Comparison of ENCODE assay signal across 23 cellular contexts in genomic region chr7:55427800-55428199, GRCh38.
A peak's percentile ranks its signal among the peaks of the same experiment; 100 is the strongest.
DNase-seq lines count a peak whose midpoint lies in the region; ATAC-seq and TF ChIP-seq lines count a peak whose summit lies in the region.
"Had no signal": no experiment of that assay in that cellular context is flagged by ENCODE, and none has a peak within 500 bp of the region (broad histone marks: within the 10 kb centered on the region; RNA-seq: fewer than 3 reads in every experiment).

No MANE protein-coding gene starts in this region.

- H3K27ac ChIP-seq in mesendoderm (ENCODE audit: low read depth, low read length), result no peak overlapping the region
- H3K27ac ChIP-seq in vagina, result peak overlapping the region; percentile 62
- no peak overlapping the region for H3K27ac ChIP-seq in ascending aorta
- no peak overlapping the region for H3K27ac ChIP-seq in caudate nucleus (ENCODE audit: low read depth, low read length)
- no peak overlapping the region for H3K27ac ChIP-seq in colonic mucosa
- H3K27ac ChIP-seq: hepatocyte, tibial nerve, VCaP had no signal

- no peak overlapping the region for H3K4me3 ChIP-seq in mesendoderm (ENCODE audit: low read length)
- H3K4me3 ChIP-seq in vagina, result peak overlapping the region in 1 of 2 donors; percentile 6
- H3K4me3 ChIP-seq in ascending aorta, result no peak overlapping the region
- no peak overlapping the region for H3K4me3 ChIP-seq in colonic mucosa
- H3K4me3 ChIP-seq: hepatocyte, tibial nerve had no signal

- H3K36me3 ChIP-seq in mesendoderm (ENCODE audit: control insufficient read depth, insufficient read depth, low read length) (peaks cover 2% of the 10 kb centered on the region), vagina (peaks cover 0 to 12% of the 10 kb centered on the region in 2 donors), ascending aorta (peaks cover 7 to 15% of the 10 kb centered on the region in 2 donors), colonic mucosa (peaks cover 4% of the 10 kb centered on the region)

- TF ChIP-seq POLR2A in vagina (IDR thresholded peaks at IDR 0.05), result no peak

- H2BK5ac ChIP-seq in mesendoderm (ENCODE audit: low read length), result no peak overlapping the region

- no peaks in the 10 kb centered on the region for H3K79me1 ChIP-seq in mesendoderm (ENCODE audit: low read length)

- TF ChIP-seq CTCF in vagina (IDR thresholded peaks at IDR 0.05) (no peak), ascending aorta (IDR thresholded peaks at IDR 0.05) (no peak), colonic mucosa (IDR thresholded peaks at IDR 0.05) (no peak)

- H3K36me3 Mint-ChIP-seq in stimulated activated naive CD8-positive, alpha-beta T cell treated with anti-CD3 and anti-CD28 coated beads, Interleukin-15, Interleukin-2, amounts not matched to agents 100 ng/mL and 50 ng/mL, for 24 hours (ENCODE audit: low read depth), result peaks cover 35% of the 10 kb centered on the region

- H2BK15ac ChIP-seq in mesendoderm (replicated peaks; ENCODE audit: low read depth), result no peak overlapping the region

- no peak overlapping the region for H3K4me2 ChIP-seq in mesendoderm (ENCODE audit: low read length)
- H3K4me2 ChIP-seq: hepatocyte had no signal

- ATAC-seq in stimulated activated naive CD8-positive, alpha-beta T cell treated with anti-CD3 and anti-CD28 coated beads, Interleukin-15, Interleukin-2, amounts not matched to agents 100 U/mL and 50 U/mL, for 24 hours, result no peak
- ATAC-seq: effector memory CD8-positive, alpha-beta T cell had no signal

- H3K23ac ChIP-seq in mesendoderm (ENCODE audit: low read length), result no peak overlapping the region

- WGBS in mesendoderm (ENCODE audit: extremely low coverage, insufficient coverage, low lambda C conversion rate), result no CpG with 5 or more reads among the region's 11 CpGs

- no peak for DNase-seq in stimulated activated naive CD8-positive, alpha-beta T cell treated with anti-CD3 and anti-CD28 coated beads, Interleukin-15, Interleukin-2, amounts not matched to agents 100 U/mL and 50 U/mL, for 24 hours
- peak; percentile 39 for DNase-seq in NCI-H345 treated with DMSO at 0.1 percent for 48 hours (lab: John Stamatoyannopoulos, UW; ENCODE audit: unreplicated experiment)
- peak; percentile 14 for DNase-seq in mesendoderm
- DNase-seq in vagina (ENCODE audit: extremely low spot score in 2 of 2), result peak in 1 of 2 donors; percentile 88
- no peak for DNase-seq in ascending aorta (ENCODE audit: low spot score in 2 of 2)
- DNase-seq in caudate nucleus (lab: John Stamatoyannopoulos, UW), result no peak
- DNase-seq in colonic mucosa, result no peak
- DNase-seq: activated CD8-positive, alpha-beta memory T cell treated with anti-CD3 and anti-CD28 coated beads, Interleukin-2, amount 50 U/mL, for 48 hours; AML-193; Caco-2; effector memory CD8-positive, alpha-beta T cell; GF-D8; kidney; NCI-H146; occipital lobe; stimulated activated CD4-positive, alpha-beta T cell treated with anti-CD3 and anti-CD28 coated beads, Interleukin-4, amount 100 ng/mL, for 1 hour; stimulated activated CD8-positive, alpha-beta memory T cell treated with anti-CD3 and anti-CD28 coated beads, Interleukin-4, amount 100 ng/mL, for 48 hours; SW 1271 had no signal

- H3K27me3 ChIP-seq in mesendoderm (ENCODE audit: insufficient read depth, low read length, poor library complexity), result no peaks in the 10 kb centered on the region
- H3K27me3 ChIP-seq in vagina, result no peaks in the 10 kb centered on the region
- no peaks in the 10 kb centered on the region for H3K27me3 ChIP-seq in ascending aorta
- no peaks in the 10 kb centered on the region for H3K27me3 ChIP-seq in colonic mucosa
- H3K27me3 ChIP-seq: hepatocyte, tibial nerve had no signal

- H3K79me2 ChIP-seq in mesendoderm (ENCODE audit: control insufficient read depth, insufficient read depth, low read length), result no peaks in the 10 kb centered on the region
- H3K79me2 ChIP-seq: hepatocyte had no signal

- H3K4ac ChIP-seq in mesendoderm (ENCODE audit: low read depth, low read length), result no peak overlapping the region

- H3K56ac ChIP-seq in mesendoderm (ENCODE audit: low read length), result no peak overlapping the region

- H2BK120ac ChIP-seq in mesendoderm (ENCODE audit: low read depth, low read length), result no peak overlapping the region

- peaks cover 28% of the 10 kb centered on the region for H3K4me1 Mint-ChIP-seq in stimulated activated naive CD8-positive, alpha-beta T cell treated with anti-CD3 and anti-CD28 coated beads, Interleukin-15, Interleukin-2, amounts not matched to agents 100 ng/mL and 50 ng/mL, for 24 hours (ENCODE audit: low read depth)

- no peak overlapping the region for H3K9ac ChIP-seq in mesendoderm (ENCODE audit: low read length)
- H3K9ac ChIP-seq in colonic mucosa (ENCODE audit: low read depth in 2 of 2, low read length in 2 of 2), result no peak overlapping the region

- peak overlapping the region; percentile 6 for H3K4me3 Mint-ChIP-seq in stimulated activated naive CD8-positive, alpha-beta T cell treated with anti-CD3 and anti-CD28 coated beads, Interleukin-15, Interleukin-2, amounts not matched to agents 100 ng/mL and 50 ng/mL, for 24 hours
- H3K4me3 Mint-ChIP-seq: central memory CD8-positive, alpha-beta T cell; effector memory CD8-positive, alpha-beta T cell had no signal

- no peak overlapping the region for H4K8ac ChIP-seq in mesendoderm (ENCODE audit: low read depth, low read length)

- no peaks in the 10 kb centered on the region for H3K27me3 Mint-ChIP-seq in stimulated activated naive CD8-positive, alpha-beta T cell treated with anti-CD3 and anti-CD28 coated beads, Interleukin-15, Interleukin-2, amounts not matched to agents 100 ng/mL and 50 ng/mL, for 24 hours
- H3K27me3 Mint-ChIP-seq: central memory CD8-positive, alpha-beta T cell; effector memory CD8-positive, alpha-beta T cell had no signal

- H3K18ac ChIP-seq in mesendoderm (ENCODE audit: low read length), result no peak overlapping the region

- intact Hi-C loops in vagina (cut with DNase I), result loop anchor here (5.0 kb wide), 1 partner anchor 265 kb away; no protein-coding TSS in a partner anchor
- intact Hi-C loops in ascending aorta (cut with DNase I), result no loop called here
- intact Hi-C loops in colonic mucosa (cut with DNase I), result no loop called here

- H2AK5ac ChIP-seq in mesendoderm (ENCODE audit: low read length), result no peak overlapping the region

- H3K4me1 ChIP-seq in mesendoderm (ENCODE audit: control insufficient read depth, low read depth, low read length) (peaks cover 3% of the 10 kb centered on the region), vagina (peaks cover 13% of the 10 kb centered on the region), ascending aorta (no peaks in the 10 kb centered on the region), colonic mucosa (peaks cover 5% of the 10 kb centered on the region)
- H3K4me1 ChIP-seq: tibial nerve had no signal

- H4K5ac ChIP-seq in mesendoderm (ENCODE audit: low read length), result no peak overlapping the region

- no peaks in the 10 kb centered on the region for H3K9me3 Mint-ChIP-seq in stimulated activated naive CD8-positive, alpha-beta T cell treated with anti-CD3 and anti-CD28 coated beads, Interleukin-15, Interleukin-2, amounts not matched to agents 100 ng/mL and 50 ng/mL, for 24 hours
- H3K9me3 Mint-ChIP-seq: central memory CD8-positive, alpha-beta T cell; effector memory CD8-positive, alpha-beta T cell had no signal

- peak overlapping the region; percentile 91 for H3K27ac Mint-ChIP-seq in stimulated activated naive CD8-positive, alpha-beta T cell treated with anti-CD3 and anti-CD28 coated beads, Interleukin-15, Interleukin-2, amounts not matched to agents 100 ng/mL and 50 ng/mL, for 24 hours

- H3K9me3 ChIP-seq in vagina (no peaks in the 10 kb centered on the region), ascending aorta (no peaks in the 10 kb centered on the region), colonic mucosa (no peaks in the 10 kb centered on the region)
- H3K9me3 ChIP-seq: Caco-2, tibial nerve had no signal

Comparison
In these comparisons a context has a peak if more than half of its experiments do, and no peak if none do; other contexts are left out.
1. DNase-seq: peak in NCI-H345 treated with DMSO at 0.1 percent for 48 hours (single experiment) and mesendoderm (single experiment); none in stimulated activated naive CD8-positive, alpha-beta T cell treated with anti-CD3 and anti-CD28 coated beads, Interleukin-15, Interleukin-2, amounts not matched to agents 100 U/mL and 50 U/mL, for 24 hours (single experiment), ascending aorta (0 of 2), caudate nucleus (0 of 61) and colonic mucosa (single experiment).